In the genomic region with DNA sequence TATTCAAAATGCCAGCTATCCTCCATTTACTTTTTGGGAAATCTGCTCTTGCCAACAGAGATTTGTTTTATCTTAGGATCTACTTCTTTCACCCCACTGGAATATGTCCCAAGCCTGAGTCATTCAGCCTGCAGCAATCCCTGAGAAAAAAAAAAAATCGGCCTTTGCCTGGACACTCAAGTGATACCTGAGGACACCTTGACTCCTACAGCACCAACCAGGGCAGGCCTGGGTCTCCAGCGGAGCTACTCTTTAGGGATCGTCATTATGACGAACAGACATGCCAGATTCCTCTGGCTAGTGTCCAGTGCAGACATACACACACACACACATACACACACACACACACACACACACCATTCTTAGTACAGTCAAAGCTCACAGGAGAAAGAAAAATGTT, we compare ENCODE assay signal across 1 cellular context.
TF ChIP-seq lines count a peak whose summit lies in the region.

No MANE protein-coding gene starts in this region.

TF ChIP-seq in endothelial cell of umbilical vein, 7 proteins besides CTCF, POLR2A, EP300 and RAD21:
- no peak for TF ChIP-seq JUN (IDR thresholded peaks at IDR 0.05; ENCODE audit: borderline replicate concordance, insufficient read depth, insufficient read length, low read depth)
- no peak for TF ChIP-seq POLR2AphosphoS5 (IDR thresholded peaks at IDR 0.05; ENCODE audit: insufficient read depth, low read depth, low read length)
- no peak for TF ChIP-seq EZH2 (IDR thresholded peaks at IDR 0.05; ENCODE audit: borderline replicate concordance, low read depth, low read length, severe bottlenecking)
- no peak for TF ChIP-seq GATA2 (IDR thresholded peaks at IDR 0.05; ENCODE audit: insufficient read depth, insufficient read length, low read depth, low read length)
- no peak for TF ChIP-seq MYC (IDR thresholded peaks at IDR 0.05; ENCODE audit: low read depth, low read length)
- TF ChIP-seq, protein P1, sequence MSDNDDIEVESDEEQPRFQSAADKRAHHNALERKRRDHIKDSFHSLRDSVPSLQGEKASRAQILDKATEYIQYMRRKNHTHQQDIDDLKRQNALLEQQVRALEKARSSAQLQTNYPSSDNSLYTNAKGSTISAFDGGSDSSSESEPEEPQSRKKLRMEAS (IDR thresholded peaks at IDR 0.05; ENCODE audit: insufficient read depth, insufficient read length), result no peak
- TF ChIP-seq FOS (IDR thresholded peaks at IDR 0.05; ENCODE audit: borderline replicate concordance, insufficient read depth, low read length), result no peak
TF ChIP-seq in endothelial cell of umbilical vein: peak in this region for 0.
